ENCODE assay signal across 1 cellular context in the genomic region with DNA sequence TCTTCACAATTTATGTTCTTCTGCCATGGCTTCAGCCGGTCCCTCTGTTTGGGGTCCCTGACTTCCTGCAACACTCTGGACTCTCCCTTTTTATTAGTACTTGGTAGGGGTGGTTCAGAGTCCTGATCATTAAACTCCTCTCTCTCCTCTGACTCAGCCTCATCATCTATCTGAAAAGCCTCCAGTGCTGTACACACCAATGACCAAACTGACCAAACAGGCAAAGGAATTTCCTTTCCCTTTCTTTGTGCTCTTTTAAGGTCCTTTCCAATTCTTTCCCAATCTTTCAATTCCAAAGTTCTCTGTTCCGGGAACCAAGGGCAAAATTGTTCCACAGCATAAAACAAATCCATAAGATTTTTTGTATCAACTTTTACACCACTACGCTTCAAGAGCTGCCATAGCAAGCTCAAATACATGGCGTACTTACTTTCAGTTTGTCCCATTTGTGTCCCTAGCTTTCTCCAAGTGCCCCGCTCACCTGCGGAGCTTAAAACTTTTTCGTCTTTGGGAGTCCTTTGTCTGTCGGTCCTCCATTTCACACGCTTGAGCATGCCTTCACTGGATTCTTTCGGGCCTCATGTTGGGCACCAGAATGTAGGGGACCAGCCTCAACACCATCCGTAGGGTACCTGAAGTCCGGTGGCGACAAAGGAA.
TF ChIP-seq lines count a peak whose summit lies in the region.

No MANE protein-coding gene starts in this region.

TF ChIP-seq in SK-N-SH, 30 proteins besides CTCF, POLR2A, EP300 and RAD21 (continued from another document):
- TF ChIP-seq USF1 (IDR thresholded peaks at IDR 0.05; ENCODE audit: borderline replicate concordance, low read depth) = no peak
- TF ChIP-seq, protein P1, sequence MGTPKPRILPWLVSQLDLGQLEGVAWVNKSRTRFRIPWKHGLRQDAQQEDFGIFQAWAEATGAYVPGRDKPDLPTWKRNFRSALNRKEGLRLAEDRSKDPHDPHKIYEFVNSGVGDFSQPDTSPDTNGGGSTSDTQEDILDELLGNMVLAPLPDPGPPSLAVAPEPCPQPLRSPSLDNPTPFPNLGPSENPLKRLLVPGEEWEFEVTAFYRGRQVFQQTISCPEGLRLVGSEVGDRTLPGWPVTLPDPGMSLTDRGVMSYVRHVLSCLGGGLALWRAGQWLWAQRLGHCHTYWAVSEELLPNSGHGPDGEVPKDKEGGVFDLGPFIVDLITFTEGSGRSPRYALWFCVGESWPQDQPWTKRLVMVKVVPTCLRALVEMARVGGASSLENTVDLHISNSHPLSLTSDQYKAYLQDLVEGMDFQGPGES (IDR thresholded peaks at IDR 0.05; ENCODE audit: low read depth, low read length) = no peak
- TF ChIP-seq USF2 (IDR thresholded peaks at IDR 0.05; ENCODE audit: borderline replicate concordance, low read depth, low read length) = no peak
